ENCODE assay signal across 14 cellular contexts in genomic region chr4:15150636-15151432, GRCh38.
A peak's percentile ranks its signal among the peaks of the same experiment; 100 is the strongest.
DNase-seq lines count a peak whose midpoint lies in the region; ATAC-seq and TF ChIP-seq lines count a peak whose summit lies in the region.
"Had no signal": no experiment of that assay in that cellular context is flagged by ENCODE, and none has a peak within 500 bp of the region (broad histone marks: within the 10 kb centered on the region; RNA-seq: fewer than 3 reads in every experiment).

No MANE protein-coding gene starts in this region.

- peaks cover 26% of the 10 kb centered on the region for H3K4me1 Mint-ChIP-seq in chondrocyte (ENCODE audit: low read depth)
- peaks cover 20% of the 10 kb centered on the region for H3K4me1 Mint-ChIP-seq in nephron
- H3K4me1 Mint-ChIP-seq: T-helper 17 cell had no signal

- intact Hi-C loops in left ventricle myocardium inferior (cut with micrococcal nuclease) (no loop called here), Right ventricle myocardium inferior (cut with DNase I) (no loop called here), posterior cingulate gyrus (cut with DNase I) (loop anchor here (5.0 kb wide), 1 partner anchor 149 kb away; the partner anchor contains the start of gene CPEB2)

- TF ChIP-seq CTCF in left ventricle myocardium inferior (IDR thresholded peaks at IDR 0.05; ENCODE audit: borderline replicate concordance) (no peak), chondrocyte (IDR thresholded peaks at IDR 0.05) (no peak), nephron (IDR thresholded peaks at IDR 0.05; ENCODE audit: unreplicated experiment in 3 of 3) (no peak)

- no peaks in the 10 kb centered on the region for H3K9me3 ChIP-seq in left ventricle myocardium inferior (replicated peaks)
- H3K9me3 ChIP-seq: upper lobe of left lung had no signal

- H3K4me3 Mint-ChIP-seq in chondrocyte (ENCODE audit: unreplicated experiment), result no peak overlapping the region
- no peak overlapping the region for H3K4me3 Mint-ChIP-seq in nephron
- H3K4me3 Mint-ChIP-seq: T-helper 17 cell had no signal

- no peaks in the 10 kb centered on the region for H3K27me3 Mint-ChIP-seq in chondrocyte (ENCODE audit: low read depth)
- H3K27me3 Mint-ChIP-seq in nephron (ENCODE audit: low read depth), result peaks cover 5% of the 10 kb centered on the region

- H3K27me3 ChIP-seq in left ventricle myocardium inferior (ENCODE audit: low read depth), result no peaks in the 10 kb centered on the region
- H3K27me3 ChIP-seq: upper lobe of left lung had no signal

- no peaks in the 10 kb centered on the region for H3K36me3 ChIP-seq in left ventricle myocardium inferior
- H3K36me3 ChIP-seq: upper lobe of left lung had no signal

- ATAC-seq in Right ventricle myocardium inferior, result no peak
- ATAC-seq in GM18502 (IDR thresholded peaks at IDR 0.05; ENCODE audit: poor library complexity, unreplicated experiment), result no peak
- ATAC-seq: T-helper 17 cell had no signal

- H3K27ac ChIP-seq in left ventricle myocardium inferior (replicated peaks), result peak overlapping the region; percentile 81

- H3K4me3 ChIP-seq in left ventricle myocardium inferior, result no peak overlapping the region
- H3K4me3 ChIP-seq: smooth muscle cell, upper lobe of left lung had no signal

- H3K4me1 ChIP-seq in left ventricle myocardium inferior, result peaks cover 47% of the 10 kb centered on the region

- DNase-seq in left ventricle myocardium inferior (no peak), Right ventricle myocardium inferior (ENCODE audit: missing footprints) (no peak), chondrocyte (ENCODE audit: low spot score) (no peak), posterior cingulate gyrus (no peak), COLO829 (ENCODE audit: low spot score) (no peak), GM19240 (ENCODE audit: insufficient read length, low spot score) (no peak)
- DNase-seq: activated effector memory CD4-positive, alpha-beta T cell treated with anti-CD3 and anti-CD28 coated beads, Interleukin-2, amount 50 U/mL, for 16 hours; EL; NCI-H524; T-helper 17 cell had no signal

- H3K36me3 Mint-ChIP-seq in chondrocyte (ENCODE audit: low read depth) (no peaks in the 10 kb centered on the region), nephron (ENCODE audit: low read depth) (no peaks in the 10 kb centered on the region)

- H3K9me3 Mint-ChIP-seq in chondrocyte (ENCODE audit: low read depth) (peaks cover 3% of the 10 kb centered on the region), nephron (peaks cover 2% of the 10 kb centered on the region)

- H3K27ac Mint-ChIP-seq in chondrocyte (ENCODE audit: unreplicated experiment) (peak overlapping the region; percentile 85), nephron (peak overlapping the region in 2 of 3 experiments; percentile 51 to 57)
- H3K27ac Mint-ChIP-seq: T-helper 17 cell had no signal
